In the genomic region with DNA sequence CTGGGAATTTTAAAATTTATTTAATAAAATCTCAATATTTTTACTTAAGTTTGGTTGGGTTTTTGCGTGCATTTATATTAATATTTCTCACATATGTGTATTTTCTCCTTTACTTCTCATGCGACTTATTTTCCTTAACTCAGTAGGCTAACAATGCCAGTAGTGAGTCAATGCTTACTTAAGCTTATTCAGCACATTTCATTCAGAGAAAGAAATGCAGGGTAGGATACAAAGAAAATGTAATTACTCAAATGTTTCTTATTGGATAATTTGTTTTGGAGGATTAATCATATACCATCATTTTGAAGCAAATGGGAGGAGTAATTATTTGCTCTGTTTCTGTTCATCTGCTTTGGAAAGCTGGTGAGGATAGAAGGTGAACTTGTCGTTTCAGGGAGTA, we compare ENCODE assay signal across 19 cellular contexts.
DNase-seq lines count a peak whose midpoint lies in the region; ATAC-seq, FAIRE-seq and TF ChIP-seq lines count a peak whose summit lies in the region.
"Had no signal": no experiment of that assay in that cellular context is flagged by ENCODE, and none has a peak within 500 bp of the region (broad histone marks: within the 10 kb centered on the region; RNA-seq: fewer than 3 reads in every experiment).

No MANE protein-coding gene starts in this region.

- BruUV-seq in HepG2 (replicated peaks; lab: Mats Ljungman, UMichigan) (no TSS peak), K562 (replicated peaks; lab: Mats Ljungman, UMichigan) (no TSS peak)

- H3K9me3 ChIP-seq in HepG2 (ENCODE audit: low read length), result peaks cover 78% of the 10 kb centered on the region
- no peaks in the 10 kb centered on the region for H3K9me3 ChIP-seq in right lobe of liver
- H3K9me3 ChIP-seq in K562 (replicated peaks; ENCODE audit: control insufficient read depth, insufficient read depth, low read depth, low read length), result no peaks in the 10 kb centered on the region; the same call in 1 of the 2 replicates
- H3K9me3 ChIP-seq: BLaER1 treated with 17β-estradiol and CSF1 and Interleukin-3, amounts not matched to agents 10 nM and 100 nM; HAP-1 had no signal

- H3K36me3 ChIP-seq in HepG2 (replicated peaks in 1 of 2; ENCODE audit: control insufficient read depth in 1 of 2, insufficient read depth in 2 of 2, low read length in 2 of 2) (no peaks in the 10 kb centered on the region), right lobe of liver (no peaks in the 10 kb centered on the region), K562 (ENCODE audit: control insufficient read depth, insufficient read depth, low read length) (no peaks in the 10 kb centered on the region)
- H3K36me3 ChIP-seq: BLaER1 treated with 17β-estradiol and CSF1 and Interleukin-3, amounts not matched to agents 10 nM and 100 nM; HAP-1 had no signal

- H3K9me1 ChIP-seq in K562 (ENCODE audit: control insufficient read depth, insufficient read depth, low read length), result no peaks in the 10 kb centered on the region

- ATAC-seq in HepG2, result no peak
- ATAC-seq in right lobe of liver, result no peak
- no peak for ATAC-seq in K562
- peak; percentile 55 for ATAC-seq in esophagus mucosa
- ATAC-seq in Right ventricle myocardium inferior, result no peak
- ATAC-seq: CD8-positive, alpha-beta T cell; GM12878 had no signal

- FAIRE-seq in HepG2 (lab: Jason Lieb, UNC), result no peak
- FAIRE-seq in K562 (lab: Jason Lieb, UNC), result no peak
- FAIRE-seq: GM12878 had no signal

- no peak for TF ChIP-seq CTCF in HepG2 (CRISPR knock-in tag; IDR thresholded peaks at IDR 0.05)
- TF ChIP-seq CTCF in right lobe of liver (IDR thresholded peaks at IDR 0.05), result no peak
- TF ChIP-seq CTCF in K562 (IDR thresholded peaks at IDR 0.05 in 2 of 3, conservative IDR thresholded peaks at IDR 0.05 in 1 of 3; ENCODE audit: insufficient read depth in 2 of 3, low read depth in 1 of 3, low read length in 3 of 3), result no peak

- H4K20me1 ChIP-seq in HepG2 (ENCODE audit: insufficient read depth, low read length) (no peaks in the 10 kb centered on the region), K562 (replicated peaks; ENCODE audit: control insufficient read depth, insufficient read depth, low read length) (no peaks in the 10 kb centered on the region)
- H4K20me1 ChIP-seq: BLaER1 treated with 17β-estradiol and CSF1 and Interleukin-3, amounts not matched to agents 10 nM and 100 nM had no signal

- no peak for TF ChIP-seq POLR2A in HepG2 (IDR thresholded peaks at IDR 0.05; ENCODE audit: insufficient read depth in 1 of 2, low read depth in 2 of 2, low read length in 2 of 2)
- TF ChIP-seq POLR2A in right lobe of liver (IDR thresholded peaks at IDR 0.05), result no peak
- TF ChIP-seq POLR2A in K562 (conservative IDR thresholded peaks at IDR 0.05), result no peak

- H3K27me3 ChIP-seq in HepG2 (ENCODE audit: control insufficient read depth in 1 of 2, insufficient read depth in 2 of 2, low read length in 2 of 2) (no peaks in the 10 kb centered on the region), right lobe of liver (no peaks in the 10 kb centered on the region), K562 (ENCODE audit: control insufficient read depth in 2 of 2, insufficient read depth in 2 of 2, low read length in 2 of 2) (no peaks in the 10 kb centered on the region)
- H3K27me3 ChIP-seq: BLaER1 treated with 17β-estradiol and CSF1 and Interleukin-3, amounts not matched to agents 10 nM and 100 nM had no signal

- no peak overlapping the region for H2AFZ ChIP-seq in HepG2 (ENCODE audit: low read length)
- no peak overlapping the region for H2AFZ ChIP-seq in K562 (ENCODE audit: low read depth, low read length)

- H3K27ac ChIP-seq in HepG2 (ENCODE audit: extremely low read length, insufficient read depth, low read length) (no peak overlapping the region), right lobe of liver (no peak overlapping the region), K562 (ENCODE audit: extremely low read depth, low read depth, low read length) (no peak overlapping the region)
- H3K27ac ChIP-seq: BLaER1 treated with 17β-estradiol and CSF1 and Interleukin-3, amounts not matched to agents 10 nM and 100 nM; HL-60 had no signal

- TF ChIP-seq EP300 in HepG2 (IDR thresholded peaks at IDR 0.05; ENCODE audit: low read depth in 2 of 2, low read length in 2 of 2), result no peak
- no peak for TF ChIP-seq EP300 in HepG2 (CRISPR knock-in tag; IDR thresholded peaks at IDR 0.05; ENCODE audit: borderline replicate concordance)
- no peak for TF ChIP-seq EP300 in K562 (IDR thresholded peaks at IDR 0.05; ENCODE audit: low read length)

- TF ChIP-seq RAD21 in HepG2 (CRISPR knock-in tag; IDR thresholded peaks at IDR 0.05), result no peak
- TF ChIP-seq RAD21 in K562 (CRISPR knock-in tag; conservative IDR thresholded peaks at IDR 0.05 in 1 of 2, IDR thresholded peaks at IDR 0.05 in 1 of 2), result no peak

- DNase-seq in HepG2 (ENCODE audit: low spot score) (no peak), right lobe of liver (no peak), K562 (ENCODE audit: extremely low read depth in 1 of 4, low spot score in 3 of 4) (no peak), NCI-H1092 treated with DMSO at 0.1 percent for 48 hours (lab: John Stamatoyannopoulos, UW) (no peak), Right ventricle myocardium inferior (ENCODE audit: missing footprints) (no peak), NCI-H524 treated with DMSO at 0.1 percent for 48 hours (lab: John Stamatoyannopoulos, UW) (no peak)
- DNase-seq: 8988T; Calu3; CD8-positive, alpha-beta T cell; DMS 273 treated with DMSO at 0.1 percent for 48 hours; DMS53; DND-41; EL; GOT3 had no signal

- no peaks in the 10 kb centered on the region for H3K4me1 ChIP-seq in HepG2 (ENCODE audit: insufficient read depth, low read length)
- H3K4me1 ChIP-seq in right lobe of liver, result no peaks in the 10 kb centered on the region
- H3K4me1 ChIP-seq in K562 (replicated peaks in 1 of 2; ENCODE audit: control insufficient read depth in 2 of 2, insufficient read depth in 2 of 2, low read length in 2 of 2), result no peaks in the 10 kb centered on the region
- H3K4me1 ChIP-seq: HAP-1 had no signal

- POLR2A ChIA-PET in HepG2 (lab: Yijun Ruan, JAX) (no interaction called here), K562 (lab: Yijun Ruan, JAX) (no interaction called here)

- H3K4me3 ChIP-seq in HepG2 (replicated peaks in 1 of 3; ENCODE audit: insufficient read depth in 1 of 3, low read depth in 2 of 3, low read length in 3 of 3) (no peak overlapping the region), right lobe of liver (no peak overlapping the region), K562 (no peak overlapping the region)
- H3K4me3 ChIP-seq: BLaER1 treated with 17β-estradiol and CSF1 and Interleukin-3, amounts not matched to agents 10 nM and 100 nM; GM12878; HAP-1 had no signal

- H3K9ac ChIP-seq in HepG2 (ENCODE audit: insufficient read depth, low read depth, low read length), result no peak overlapping the region
- H3K9ac ChIP-seq in K562 (ENCODE audit: insufficient read depth in 1 of 2, low read depth in 2 of 2, low read length in 2 of 2), result no peak overlapping the region
- H3K9ac ChIP-seq: BLaER1 treated with 17β-estradiol and CSF1 and Interleukin-3, amounts not matched to agents 10 nM and 100 nM had no signal

- CTCF ChIA-PET in HepG2 (lab: Yijun Ruan, JAX; ENCODE audit: low intra/inter-chr PET ratio, low total read pairs) (no interaction called here), K562 (lab: Yijun Ruan, JAX; ENCODE audit: low intra/inter-chr PET ratio) (no interaction called here)

- under 1% methylated on average over 3 of the region's 3 CpGs for WGBS in HepG2 (ENCODE audit: low lambda C conversion rate)
- WGBS in right lobe of liver (ENCODE audit: insufficient coverage, low coverage, low lambda C conversion rate, missing lambda C conversion rate), result 56% methylated on average over 3 of the region's 3 CpGs
- 19% methylated on average over 3 of the region's 3 CpGs for WGBS in K562 (ENCODE audit: insufficient coverage, low coverage, missing lambda C conversion rate)

- no peak overlapping the region for H3K4me2 ChIP-seq in HepG2 (ENCODE audit: low read depth, low read length)
- no peak overlapping the region for H3K4me2 ChIP-seq in K562 (ENCODE audit: insufficient read depth, low read length)
- H3K4me2 ChIP-seq: BLaER1 treated with 17β-estradiol and CSF1 and Interleukin-3, amounts not matched to agents 10 nM and 100 nM had no signal

- in situ Hi-C loops in HepG2 (cut with HindIII; ENCODE audit: extremely low pct_ligation_motif_present, low pct_unique_long_range_greater_than_20kb) (no loop called here), K562 (cut with MboI) (no loop called here)

- no peaks in the 10 kb centered on the region for H3K79me2 ChIP-seq in HepG2 (ENCODE audit: insufficient read depth, low read length)
- no peaks in the 10 kb centered on the region for H3K79me2 ChIP-seq in K562 (ENCODE audit: control insufficient read depth, insufficient read depth, low read length)

- intact Hi-C loops in HepG2 (cut with micrococcal nuclease; ENCODE audit: unreplicated experiment) (no loop called here), right lobe of liver (cut with DNase I) (no loop called here), K562 (cut with micrococcal nuclease) (no loop called here), Right ventricle myocardium inferior (cut with DNase I) (no loop called here)

TF ChIP-seq in HepG2, 621 proteins besides CTCF, POLR2A, EP300 and RAD21 (continues in another document):
- peak; percentile 34; the same call in 1 of the 2 replicates for TF ChIP-seq MAFF (IDR thresholded peaks at IDR 0.05; ENCODE audit: low read depth, low read length)
- no peak for TF ChIP-seq FOXO4 (CRISPR knock-in tag; conservative IDR thresholded peaks at IDR 0.05)

TF ChIP-seq in K562, 482 proteins besides CTCF, POLR2A, EP300 and RAD21 (continues in another document):
- no peak for TF ChIP-seq ILF3 (IDR thresholded peaks at IDR 0.05; ENCODE audit: borderline replicate concordance)
- no peak for TF ChIP-seq SIN3B (IDR thresholded peaks at IDR 0.05; ENCODE audit: low read depth)
- no peak for TF ChIP-seq ZNF384 (IDR thresholded peaks at IDR 0.05; ENCODE audit: low read depth, low read length)
- no peak for TF ChIP-seq TEAD1 (CRISPR knock-in tag; IDR thresholded peaks at IDR 0.05)
- TF ChIP-seq MAFG (tag; conservative IDR thresholded peaks at IDR 0.05), result peak; percentile 16; the same call in 1 of the 2 replicates
- TF ChIP-seq TRIM24 (IDR thresholded peaks at IDR 0.05), result no peak
- 0 out of 2 replicates have a peak, but pooled peaks have one; percentile 6 for TF ChIP-seq MAFF (IDR thresholded peaks at IDR 0.05; ENCODE audit: low read length)

Comparison
In these comparisons a context has a peak if more than half of its experiments do, and no peak if none do; other contexts are left out.
1. Of the 241 proteins assayed by ChIP-seq in both HepG2 and K562: peak only in HepG2: MAFK; only in K562: MAFG; in both: MAFF; in neither: 238.